In genomic region chr22:44990810-44991209, GRCh38 we compare ENCODE assay signal across 37 cellular contexts. TPM values are rescaled to one million over a fixed set of nuclear protein-coding genes. Genes with fewer than 3 reads are reported as not detected.
"Had no signal": no experiment of that assay in that cellular context is flagged by ENCODE, and none has a peak within 500 bp of the region (broad histone marks: within the 10 kb centered on the region; RNA-seq: fewer than 3 reads in every experiment).

No MANE protein-coding gene starts in this region.

- H3K27ac Mint-ChIP-seq: activated B cell treated with CpG ODN at 0.5 μM for 24 hours; activated CD4-positive, alpha-beta memory T cell treated with anti-CD3 and anti-CD28 coated beads, Interleukin-2, amount 10 ng/mL, durations not matched to agents 7 days and 5 days; activated CD4-positive, alpha-beta T cell treated with anti-CD3 and anti-CD28 coated beads for 36 hours; activated CD4-positive, alpha-beta T cell treated with anti-CD3 and anti-CD28 coated beads, Interleukin-2, amount 10 ng/mL, durations not matched to agents 7 days and 5 days; activated CD8-positive, alpha-beta memory T cell treated with anti-CD3 and anti-CD28 coated beads, Interleukin-2, amount 10 ng/mL, durations not matched to agents 7 days and 5 days; activated CD8-positive, alpha-beta T cell treated with anti-CD3 and anti-CD28 coated beads, Interleukin-2, amount 10 ng/mL, durations not matched to agents 7 days and 5 days; activated naive CD4-positive, alpha-beta T cell treated with anti-CD3 and anti-CD28 coated beads, Interleukin-2, amount 10 ng/mL, durations not matched to agents 7 days and 5 days; activated naive CD4-positive, alpha-beta T cell treated with anti-CD3 and anti-CD28 coated beads, Interleukin-2, amount 50 U/mL, for 24 hours; activated naive CD8-positive, alpha-beta T cell; activated naive CD8-positive, alpha-beta T cell treated with anti-CD3 and anti-CD28 coated beads, Interleukin-2, amount 10 ng/mL, durations not matched to agents 7 days and 5 days; activated naive CD8-positive, alpha-beta T cell treated with anti-CD3 and anti-CD28 coated beads, Interleukin-2, amount 50 U/mL, for 24 hours; activated T-cell treated with anti-CD3 and anti-CD28 coated beads, Interleukin-2, amount 50 U/mL, for 24 hours; activated T-helper 2 cell treated with anti-CD3 and anti-CD28 coated beads, Interferon-gamma antibody, Interleukin-2, Interleukin-4, amounts not matched to agents 10 μg/mL and 5 μg/mL and 100 μg/mL, durations not matched to agents 14 hours and 24 hours and 36 hours; T-helper 1 cell treated with Interleukin-12 subunit alpha and Interleukin-12 subunit beta and Interleukin-4 antibody, amounts not matched to agents 30 μg/mL and 1 μg/mL, for 36 hours; T-helper 2 cell treated with Interferon-gamma antibody and Interleukin-4, amounts not matched to agents 5 μg/mL and 100 μg/mL, for 36 hours had no signal

- ATAC-seq: activated CD4-positive, alpha-beta T cell treated with anti-CD3 and anti-CD28 coated beads for 36 hours; activated CD8-positive, alpha-beta memory T cell treated with anti-CD3 and anti-CD28 coated beads, Interleukin-2, amount 10 ng/mL, durations not matched to agents 7 days and 5 days; activated CD8-positive, alpha-beta T cell treated with anti-CD3 and anti-CD28 coated beads, Interleukin-2, amount 10 ng/mL, durations not matched to agents 7 days and 5 days; activated naive CD8-positive, alpha-beta T cell treated with anti-CD3 and anti-CD28 coated beads, Interleukin-2, amount 50 U/mL, for 24 hours had no signal

- H3K9me3 Mint-ChIP-seq: activated B cell treated with CpG ODN at 0.5 μM for 24 hours; activated CD4-positive, alpha-beta memory T cell treated with anti-CD3 and anti-CD28 coated beads, Interleukin-2, amount 10 ng/mL, durations not matched to agents 7 days and 5 days; activated CD4-positive, alpha-beta T cell treated with anti-CD3 and anti-CD28 coated beads, Interleukin-2, amount 10 ng/mL, durations not matched to agents 7 days and 5 days; activated naive CD4-positive, alpha-beta T cell treated with anti-CD3 and anti-CD28 coated beads, Interleukin-2, amount 10 ng/mL, durations not matched to agents 7 days and 5 days; activated naive CD4-positive, alpha-beta T cell treated with anti-CD3 and anti-CD28 coated beads, Interleukin-2, amount 50 U/mL, for 24 hours; activated naive CD8-positive, alpha-beta T cell treated with anti-CD3 and anti-CD28 coated beads, Interleukin-2, amount 10 ng/mL, durations not matched to agents 7 days and 5 days; activated naive CD8-positive, alpha-beta T cell treated with anti-CD3 and anti-CD28 coated beads, Interleukin-2, amount 50 U/mL, for 24 hours; activated T-cell treated with anti-CD3 and anti-CD28 coated beads, Interleukin-2, amount 50 U/mL, for 24 hours; activated T-helper 2 cell treated with anti-CD3 and anti-CD28 coated beads, Interferon-gamma antibody, Interleukin-2, Interleukin-4, amounts not matched to agents 10 μg/mL and 5 μg/mL and 100 μg/mL, durations not matched to agents 14 hours and 24 hours and 36 hours; central memory CD8-positive, alpha-beta T cell; T-helper 1 cell treated with Interleukin-12 subunit alpha and Interleukin-12 subunit beta and Interleukin-4 antibody, amounts not matched to agents 30 μg/mL and 1 μg/mL, for 36 hours; T-helper 2 cell treated with Interferon-gamma antibody and Interleukin-4, amounts not matched to agents 5 μg/mL and 100 μg/mL, for 36 hours had no signal

- H3K27ac ChIP-seq: ascending aorta, cardiac muscle cell, WERI-Rb-1 had no signal

- H3K27me3 Mint-ChIP-seq: activated CD4-positive, alpha-beta T cell treated with anti-CD3 and anti-CD28 coated beads, Interleukin-2, amount 10 ng/mL, durations not matched to agents 7 days and 5 days; activated CD8-positive, alpha-beta memory T cell treated with anti-CD3 and anti-CD28 coated beads, Interleukin-2, amount 10 ng/mL, durations not matched to agents 7 days and 5 days; activated naive CD4-positive, alpha-beta T cell treated with anti-CD3 and anti-CD28 coated beads, Interleukin-2, amount 10 ng/mL, durations not matched to agents 7 days and 5 days; activated naive CD8-positive, alpha-beta T cell treated with anti-CD3 and anti-CD28 coated beads, Interleukin-2, amount 10 ng/mL, durations not matched to agents 7 days and 5 days; brain had no signal

- H3K36me3 ChIP-seq: ascending aorta, cardiac muscle cell had no signal

- H3K36me3 Mint-ChIP-seq: activated CD8-positive, alpha-beta memory T cell treated with anti-CD3 and anti-CD28 coated beads, Interleukin-2, amount 10 ng/mL, durations not matched to agents 7 days and 5 days; activated naive CD4-positive, alpha-beta T cell treated with anti-CD3 and anti-CD28 coated beads, Interleukin-2, amount 10 ng/mL, durations not matched to agents 7 days and 5 days; activated naive CD4-positive, alpha-beta T cell treated with anti-CD3 and anti-CD28 coated beads, Interleukin-2, amount 50 U/mL, for 24 hours; activated naive CD8-positive, alpha-beta T cell; activated naive CD8-positive, alpha-beta T cell treated with anti-CD3 and anti-CD28 coated beads, Interleukin-2, amount 10 ng/mL, durations not matched to agents 7 days and 5 days had no signal

- DNase-seq: activated B cell treated with CpG ODN at 0.5 μM for 24 hours; activated CD4-positive, alpha-beta memory T cell treated with anti-CD3 and anti-CD28 coated beads, Interleukin-2, amount 10 ng/mL, durations not matched to agents 7 days and 5 days; activated CD4-positive, alpha-beta T cell treated with anti-CD3 and anti-CD28 coated beads for 1 hour; activated CD4-positive, alpha-beta T cell treated with anti-CD3 and anti-CD28 coated beads for 36 hours; activated CD4-positive, alpha-beta T cell treated with anti-CD3 and anti-CD28 coated beads for 48 hours; activated CD4-positive, alpha-beta T cell treated with anti-CD3 and anti-CD28 coated beads, Interleukin-2, amount 10 ng/mL, durations not matched to agents 7 days and 5 days; activated CD4-positive, alpha-beta T cell treated with anti-CD3 and anti-CD28 coated beads, Interleukin-2, amount 50 U/mL, for 48 hours; activated CD8-positive, alpha-beta memory T cell treated with anti-CD3 and anti-CD28 coated beads for 24 hours; activated CD8-positive, alpha-beta memory T cell treated with anti-CD3 and anti-CD28 coated beads, Interleukin-2, amount 10 ng/mL, durations not matched to agents 7 days and 5 days; activated CD8-positive, alpha-beta memory T cell treated with anti-CD3 and anti-CD28 coated beads, Interleukin-2, amount 50 U/mL, for 48 hours; activated CD8-positive, alpha-beta T cell treated with anti-CD3 and anti-CD28 coated beads, Interleukin-2, amount 10 ng/mL, durations not matched to agents 7 days and 5 days; activated effector memory CD4-positive, alpha-beta T cell treated with Interleukin-2 at 50 U/mL for 16 hours; activated gamma-delta T cell; activated naive CD4-positive, alpha-beta T cell treated with anti-CD3 and anti-CD28 coated beads, Interleukin-2, amount 10 ng/mL, durations not matched to agents 7 days and 5 days; activated naive CD4-positive, alpha-beta T cell treated with Interleukin-2 at 50 U/mL for 16 hours; activated naive CD8-positive, alpha-beta T cell treated with anti-CD3 and anti-CD28 coated beads, Interleukin-2, amount 10 ng/mL, durations not matched to agents 7 days and 5 days; activated naive CD8-positive, alpha-beta T cell treated with anti-CD3 and anti-CD28 coated beads, Interleukin-2, amount 50 U/mL, for 24 hours; activated T-cell treated with anti-CD3 and anti-CD28 coated beads, Interleukin-2, amount 50 U/mL, for 24 hours; activated T-cell treated with anti-CD3 and anti-CD28 coated beads, Interleukin-2, amount 50 U/mL, for 48 hours; amygdala; anterior cingulate cortex; caudate nucleus; cerebellar nuclear complex; T-helper 1 cell; T-helper 2 cell; T-helper 9 cell; WERI-Rb-1 had no signal

- H3K4me3 Mint-ChIP-seq: activated B cell treated with CpG ODN at 0.5 μM for 24 hours; activated CD4-positive, alpha-beta memory T cell treated with anti-CD3 and anti-CD28 coated beads, Interleukin-2, amount 10 ng/mL, durations not matched to agents 7 days and 5 days; activated CD4-positive, alpha-beta T cell treated with anti-CD3 and anti-CD28 coated beads for 36 hours; activated CD4-positive, alpha-beta T cell treated with anti-CD3 and anti-CD28 coated beads, Interleukin-2, amount 10 ng/mL, durations not matched to agents 7 days and 5 days; activated CD8-positive, alpha-beta memory T cell treated with anti-CD3 and anti-CD28 coated beads, Interleukin-2, amount 10 ng/mL, durations not matched to agents 7 days and 5 days; activated CD8-positive, alpha-beta T cell treated with anti-CD3 and anti-CD28 coated beads, Interleukin-2, amount 10 ng/mL, durations not matched to agents 7 days and 5 days; activated naive CD4-positive, alpha-beta T cell treated with anti-CD3 and anti-CD28 coated beads, Interleukin-2, amount 10 ng/mL, durations not matched to agents 7 days and 5 days; activated naive CD4-positive, alpha-beta T cell treated with anti-CD3 and anti-CD28 coated beads, Interleukin-2, amount 50 U/mL, for 24 hours; activated naive CD8-positive, alpha-beta T cell; activated naive CD8-positive, alpha-beta T cell treated with anti-CD3 and anti-CD28 coated beads, Interleukin-2, amount 10 ng/mL, durations not matched to agents 7 days and 5 days; activated naive CD8-positive, alpha-beta T cell treated with anti-CD3 and anti-CD28 coated beads, Interleukin-2, amount 50 U/mL, for 24 hours; activated T-cell treated with anti-CD3 and anti-CD28 coated beads, Interleukin-2, amount 50 U/mL, for 24 hours; brain; central memory CD8-positive, alpha-beta T cell; T-helper 1 cell treated with Interleukin-12 subunit alpha and Interleukin-12 subunit beta and Interleukin-4 antibody, amounts not matched to agents 30 μg/mL and 1 μg/mL, for 36 hours; T-helper 2 cell treated with Interferon-gamma antibody and Interleukin-4, amounts not matched to agents 5 μg/mL and 100 μg/mL, for 36 hours had no signal

- H3K4me1 ChIP-seq: ascending aorta had no signal

- H3K4me1 Mint-ChIP-seq: activated B cell treated with CpG ODN at 0.5 μM for 24 hours; activated CD4-positive, alpha-beta memory T cell treated with anti-CD3 and anti-CD28 coated beads, Interleukin-2, amount 10 ng/mL, durations not matched to agents 7 days and 5 days; activated CD4-positive, alpha-beta T cell treated with anti-CD3 and anti-CD28 coated beads for 36 hours; activated CD4-positive, alpha-beta T cell treated with anti-CD3 and anti-CD28 coated beads, Interleukin-2, amount 10 ng/mL, durations not matched to agents 7 days and 5 days; activated CD8-positive, alpha-beta memory T cell treated with anti-CD3 and anti-CD28 coated beads, Interleukin-2, amount 10 ng/mL, durations not matched to agents 7 days and 5 days; activated naive CD4-positive, alpha-beta T cell treated with anti-CD3 and anti-CD28 coated beads, Interleukin-2, amount 10 ng/mL, durations not matched to agents 7 days and 5 days; activated naive CD4-positive, alpha-beta T cell treated with anti-CD3 and anti-CD28 coated beads, Interleukin-2, amount 50 U/mL, for 24 hours; activated naive CD8-positive, alpha-beta T cell treated with anti-CD3 and anti-CD28 coated beads, Interleukin-2, amount 10 ng/mL, durations not matched to agents 7 days and 5 days; activated naive CD8-positive, alpha-beta T cell treated with anti-CD3 and anti-CD28 coated beads, Interleukin-2, amount 50 U/mL, for 24 hours; central memory CD8-positive, alpha-beta T cell had no signal

- H3K9me3 ChIP-seq: ascending aorta had no signal

- H3K4me3 ChIP-seq: ascending aorta, cardiac muscle cell had no signal

- H3K27me3 ChIP-seq: ascending aorta, cardiac muscle cell had no signal

RNA-seq across cellular contexts. Expression of gene PHF21B, which starts 19.0 kb away (rescaled TPM):
- total RNA-seq: activated B cell treated with CpG ODN at 0.5 μM for 24 hours; activated CD4-positive, alpha-beta memory T cell treated with anti-CD3 and anti-CD28 coated beads, Interleukin-2, amount 10 ng/mL, durations not matched to agents 7 days and 5 days; activated CD4-positive, alpha-beta T cell treated with anti-CD3 and anti-CD28 coated beads for 36 hours; activated CD4-positive, alpha-beta T cell treated with anti-CD3 and anti-CD28 coated beads, Interleukin-2, amount 10 ng/mL, durations not matched to agents 7 days and 5 days; activated naive CD8-positive, alpha-beta T cell treated with anti-CD3 and anti-CD28 coated beads, Interleukin-2, amount 10 ng/mL, durations not matched to agents 7 days and 5 days; ascending aorta; bronchial epithelial cell had no signal
